In genomic region chr19:40278361-40279045, GRCh38 we compare ENCODE assay signal across 14 cellular contexts. TPM values are rescaled to one million over a fixed set of nuclear protein-coding genes. Genes with fewer than 3 reads are reported as not detected.
A peak's percentile ranks its signal among the peaks of the same experiment; 100 is the strongest.
DNase-seq lines count a peak whose midpoint lies in the region; ATAC-seq, FAIRE-seq and TF ChIP-seq lines count a peak whose summit lies in the region.
"Had no signal": no experiment of that assay in that cellular context is flagged by ENCODE, and none has a peak within 500 bp of the region (broad histone marks: within the 10 kb centered on the region; RNA-seq: fewer than 3 reads in every experiment).

No MANE protein-coding gene starts in this region.

- TF ChIP-seq CTCF in choroid plexus epithelial cell (conservative IDR thresholded peaks at IDR 0.05; ENCODE audit: low read depth, low read length), result no peak
- no peak for TF ChIP-seq CTCF in stomach (IDR thresholded peaks at IDR 0.05)
- no peak for TF ChIP-seq CTCF in GM13976 (IDR thresholded peaks at IDR 0.05; ENCODE audit: borderline replicate concordance, control extremely low read depth, extremely low read depth, insufficient read depth, missing control alignments)

- H3K79me2 ChIP-seq in GM23248 (ENCODE audit: insufficient read depth), result peaks cover 98% of the 10 kb centered on the region

- H3K4me1 Mint-ChIP-seq in memory B cell, result peaks cover 63% of the 10 kb centered on the region

- TF ChIP-seq POLR2A in stomach (IDR thresholded peaks at IDR 0.05), result no peak

- H3K4me1 ChIP-seq in GM23248 (ENCODE audit: insufficient read depth), result peaks cover 54% of the 10 kb centered on the region
- peaks cover 65 to 97% (median 85%) of the 10 kb centered on the region in 4 donors for H3K4me1 ChIP-seq in stomach

- no peaks in the 10 kb centered on the region for H3K9me3 ChIP-seq in GM23248 (ENCODE audit: low read depth)
- no peaks in the 10 kb centered on the region for H3K9me3 ChIP-seq in stomach

- H3K27me3 ChIP-seq in GM23248 (replicated peaks; ENCODE audit: insufficient read depth), result no peaks in the 10 kb centered on the region
- no peaks in the 10 kb centered on the region for H3K27me3 ChIP-seq in stomach

- H2AFZ ChIP-seq in GM23248, result peak overlapping the region; percentile 38; the same call in 1 of the 2 replicates

- H3K9me3 Mint-ChIP-seq in memory B cell, result no peaks in the 10 kb centered on the region
- H3K9me3 Mint-ChIP-seq: dendritic cell treated with granulocyte-macrophage colony-stimulating factor and Interleukin-4, amounts not matched to agents 40 ng/mL and 50 ng/mL, for 4 days had no signal

- peak overlapping the region; percentile 60 for H3K4me2 ChIP-seq in GM23248 (ENCODE audit: unreplicated experiment)
- H3K4me2 ChIP-seq: KMS-11 had no signal

- H3K27ac Mint-ChIP-seq in memory B cell, result no peak overlapping the region

- peak overlapping the region; percentile 81 for H3K27ac ChIP-seq in GM23248
- peak overlapping the region in 4 of 5 donors; percentile 49 to 81 (median 63) for H3K27ac ChIP-seq in stomach
- H3K27ac ChIP-seq: KMS-11 had no signal

- WGBS in GM23248 (ENCODE audit: low coverage in 1 of 2, low lambda C conversion rate in 2 of 2, missing lambda C conversion rate in 2 of 2), 2 experiments, result 16 to 18% methylated on average over 16 of the region's 16 CpGs
- WGBS in stomach, 5 donors, result 66 to 78% (median 73%) methylated on average over 14 to 16 of the region's 16 CpGs

- intact Hi-C loops in stomach (cut with DNase I; ENCODE audit: low total_unique reads), result no loop called here

- no peaks in the 10 kb centered on the region for H4K20me1 ChIP-seq in GM23248 (ENCODE audit: insufficient read depth)

- peak overlapping the region; percentile 66 for H3K9ac ChIP-seq in GM23248
- H3K9ac ChIP-seq: KMS-11 had no signal

- H3K36me3 ChIP-seq in GM23248 (ENCODE audit: low read depth) (no peaks in the 10 kb centered on the region), stomach (peaks cover 0 to 12% (median 4%) of the 10 kb centered on the region in 4 donors)

- H3K4me3 ChIP-seq in GM23248 (peak overlapping the region; percentile 55), choroid plexus epithelial cell (ENCODE audit: low read depth, low read length) (peak overlapping the region; percentile 35), stomach (peak overlapping the region; percentile 13 to 29 (median 18))

- no peak for ATAC-seq in memory B cell (ENCODE audit: low read depth)
- no peak for ATAC-seq in HG03432 (IDR thresholded peaks at IDR 0.05; ENCODE audit: unreplicated experiment)
- no peak for ATAC-seq in HG03025 (IDR thresholded peaks at IDR 0.05; ENCODE audit: low FRiP score, unreplicated experiment)

- H3F3A ChIP-seq in GM23248 (ENCODE audit: insufficient read depth), result no peaks in the 10 kb centered on the region; the same call in 1 of the 2 replicates

- no peak for TF ChIP-seq EP300 in stomach (IDR thresholded peaks at IDR 0.05)

- DNase-seq in GM23248 (peak; percentile 55), choroid plexus epithelial cell (ENCODE audit: low read depth) (peak; percentile 17), memory B cell (ENCODE audit: low spot score in 2 of 2) (no peak), stomach (no peak), GM13976 (ENCODE audit: low spot score) (no peak), HTR-8/SVneo (ENCODE audit: insufficient read length, low spot score) (no peak)
- DNase-seq: DMS53, NCI-H2171 treated with DMSO at 0.1 percent for 48 hours, RPMI8226 had no signal

- H3K9me2 ChIP-seq in GM23248 (ENCODE audit: insufficient read depth), result no peaks in the 10 kb centered on the region

- peak overlapping the region; percentile 14 for H3K4me3 Mint-ChIP-seq in memory B cell
- H3K4me3 Mint-ChIP-seq: dendritic cell treated with granulocyte-macrophage colony-stimulating factor and Interleukin-4, amounts not matched to agents 40 ng/mL and 50 ng/mL, for 4 days had no signal

- no peaks in the 10 kb centered on the region for H3K27me3 Mint-ChIP-seq in memory B cell
- H3K27me3 Mint-ChIP-seq: dendritic cell treated with granulocyte-macrophage colony-stimulating factor and Interleukin-4, amounts not matched to agents 40 ng/mL and 50 ng/mL, for 4 days had no signal

- in situ Hi-C loops in GM23248 (cut with MboI) (no loop called here), GM13976 (cut with MboI; ENCODE audit: low sequenced_read_pairs, unreplicated experiment) (no loop called here)

- H3K36me3 Mint-ChIP-seq in memory B cell, result peaks cover 8% of the 10 kb centered on the region

- no peak for FAIRE-seq in HTR-8/SVneo (lab: Jason Lieb, UNC)
- FAIRE-seq: GM18507 had no signal

RNA-seq across cellular contexts. Expression of gene AKT2, which starts 6.6 kb away (rescaled TPM):
- 123 and 145 TPM in 2 replicates for total RNA-seq in GM23248 (2014; rRNA removed; shearing (Covaris generic))
- polyA plus RNA-seq in GM23248 (2016; fragmentation: Nextera tagmentation; extraction: Ambion mirVana) (41.5 and 42.5 TPM in 2 replicates), stomach (10 to 100 TPM; 26.0 to 42.5 (median 37.6) TPM)
- total RNA-seq in stomach, result 100 to 1,000 TPM in 3 of 5 donors, 10 to 100 TPM in 2; 71.8 to 227 (median 104) TPM

RNA-seq across cellular contexts. Expression of gene CCNP, which starts 52.0 kb away (rescaled TPM):
- total RNA-seq in GM23248 (2014; rRNA removed; shearing (Covaris generic)), result not detected in 2 replicates
- polyA plus RNA-seq in GM23248 (2016; fragmentation: Nextera tagmentation; extraction: Ambion mirVana), result 0.19 and 0.23 TPM in 2 replicates
- not detected for total RNA-seq in stomach
- under 1 TPM in 2 of 3 donors, not detected in 1; 0.19 to 0.48 TPM for polyA plus RNA-seq in stomach

Comparison
In these comparisons a context has a peak if more than half of its experiments do, and no peak if none do; other contexts are left out.
1. DNase-seq: peak in GM23248 (single experiment) and choroid plexus epithelial cell (single experiment); none in memory B cell (0 of 2), stomach (single experiment), GM13976 (single experiment) and HTR-8/SVneo (single experiment).
2. Peak in every context shown above with its lines, with median percentiles within 50 percentile points of each other: H3K4me3 ChIP-seq.